ENCODE assay signal across 9 cellular contexts in genomic region chr14:24525877-24526620, GRCh38. TPM values are rescaled to one million over a fixed set of nuclear protein-coding genes. Genes with fewer than 3 reads are reported as not detected.
"Had no signal": no experiment of that assay in that cellular context is flagged by ENCODE, and none has a peak within 500 bp of the region (broad histone marks: within the 10 kb centered on the region; RNA-seq: fewer than 3 reads in every experiment).

No MANE protein-coding gene starts in this region.

RNA-seq across cellular contexts. Expression of gene CMA1, which starts 18.0 kb away (rescaled TPM):
- total RNA-seq: activated B cell treated with CpG ODN at 0.5 μM for 24 hours; activated CD4-positive, alpha-beta T cell treated with anti-CD3 and anti-CD28 coated beads, Interleukin-2, amount 10 ng/mL, durations not matched to agents 24 days and 14 days; activated CD8-positive, alpha-beta memory T cell treated with anti-CD3 and anti-CD28 coated beads, Interleukin-2, amount 10 ng/mL, durations not matched to agents 7 days and 5 days; activated T-helper 1 cell treated with anti-CD3 and anti-CD28 coated beads, Interleukin-12 subunit alpha, Interleukin-12 subunit beta, Interleukin-2, Interleukin-4 antibody, amounts not matched to agents 30 ng/mL and 10 ng/mL and 1 ng/mL, durations not matched to agents 14 hours and 24 hours and 36 hours; cerebellum; dermis blood vessel endothelial cell; PC-3; SK-MEL-5 had no signal
- polyA plus RNA-seq: aorta had no signal

RNA-seq across cellular contexts. Expression of gene CTSG, which starts 50.0 kb away (rescaled TPM):
- total RNA-seq: activated B cell treated with CpG ODN at 0.5 μM for 24 hours; activated CD4-positive, alpha-beta T cell treated with anti-CD3 and anti-CD28 coated beads, Interleukin-2, amount 10 ng/mL, durations not matched to agents 24 days and 14 days; activated CD8-positive, alpha-beta memory T cell treated with anti-CD3 and anti-CD28 coated beads, Interleukin-2, amount 10 ng/mL, durations not matched to agents 7 days and 5 days; activated T-helper 1 cell treated with anti-CD3 and anti-CD28 coated beads, Interleukin-12 subunit alpha, Interleukin-12 subunit beta, Interleukin-2, Interleukin-4 antibody, amounts not matched to agents 30 ng/mL and 10 ng/mL and 1 ng/mL, durations not matched to agents 14 hours and 24 hours and 36 hours; cerebellum; dermis blood vessel endothelial cell; PC-3; SK-MEL-5 had no signal
